In the genomic region with DNA sequence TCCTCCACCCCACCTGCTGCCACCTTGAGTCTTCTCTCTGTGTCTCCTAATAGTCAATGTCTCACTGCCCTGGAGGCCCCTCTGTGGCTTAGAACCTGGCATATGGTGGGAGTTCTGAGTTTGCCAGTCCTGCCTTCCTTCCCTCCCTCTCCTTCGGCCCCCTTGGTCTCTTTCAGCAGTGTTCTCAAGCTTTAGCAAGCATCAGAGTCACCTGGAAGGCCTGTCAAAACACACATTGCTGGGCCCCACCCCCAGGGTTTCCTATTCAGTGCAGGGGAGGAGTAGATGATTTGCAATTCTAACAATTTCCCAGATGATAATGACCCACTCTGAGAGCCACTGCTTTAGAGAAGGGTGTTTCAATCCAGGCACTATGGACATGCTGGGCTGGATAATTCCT, we compare ENCODE assay signal across 21 cellular contexts. TPM values are rescaled to one million over a fixed set of nuclear protein-coding genes. Genes with fewer than 3 reads are reported as not detected.
DNase-seq lines count a peak whose midpoint lies in the region; ATAC-seq and TF ChIP-seq lines count a peak whose summit lies in the region.
"Had no signal": no experiment of that assay in that cellular context is flagged by ENCODE, and none has a peak within 500 bp of the region (broad histone marks: within the 10 kb centered on the region; RNA-seq: fewer than 3 reads in every experiment).

No MANE protein-coding gene starts in this region.

- no peaks in the 10 kb centered on the region for H4K20me1 ChIP-seq in Loucy (ENCODE audit: insufficient read depth, low read length, poor library complexity, severe bottlenecking)

- no peaks in the 10 kb centered on the region for H3K79me2 ChIP-seq in Loucy (ENCODE audit: insufficient read depth, low read length)

- no peak overlapping the region for H3K4me2 ChIP-seq in Loucy (ENCODE audit: low read depth, low read length, poor library complexity, severe bottlenecking)

- ATAC-seq in body of pancreas, result no peak
- ATAC-seq in right lobe of liver, result peak; percentile 22 to 46 (median 30)
- ATAC-seq in gastrocnemius medialis, result peak; percentile 21 to 33
- ATAC-seq in GM18517 (IDR thresholded peaks at IDR 0.05; ENCODE audit: unreplicated experiment), result no peak
- ATAC-seq in GM21447 (IDR thresholded peaks at IDR 0.05; ENCODE audit: unreplicated experiment), result no peak
- ATAC-seq: PC-3 had no signal

- H3K27ac ChIP-seq in body of pancreas, result peak overlapping the region in 3 of 4 donors; percentile 42 to 56 (median 51)
- H3K27ac ChIP-seq in right lobe of liver, result peak overlapping the region; percentile 77 to 80 (median 80)
- peak overlapping the region in 1 of 4 donors; percentile 78 for H3K27ac ChIP-seq in gastrocnemius medialis
- H3K27ac ChIP-seq: HL-60, RWPE1, SJCRH30 had no signal

- no peaks in the 10 kb centered on the region for H3K9me2 ChIP-seq in Loucy (replicated peaks; ENCODE audit: low read depth, low read length)

- in situ Hi-C loops in gastrocnemius medialis (cut with MboI; ENCODE audit: low sequenced_read_pairs in 4 of 4), result no loop called here

- intact Hi-C loops in body of pancreas (cut with DNase I) (no loop called here), right lobe of liver (cut with DNase I) (no loop called here), gastrocnemius medialis (cut with DNase I; ENCODE audit: low total_unique reads) (no loop called here)

- H3K4me3 ChIP-seq in Loucy (ENCODE audit: low read length, poor library complexity, severe bottlenecking) (no peak overlapping the region), body of pancreas (no peak overlapping the region), right lobe of liver (no peak overlapping the region), gastrocnemius medialis (no peak overlapping the region)
- H3K4me3 ChIP-seq: SJCRH30 had no signal

- no peaks in the 10 kb centered on the region for H3K9me3 ChIP-seq in Loucy (ENCODE audit: insufficient read depth, low read depth, low read length)
- no peaks in the 10 kb centered on the region for H3K9me3 ChIP-seq in body of pancreas
- H3K9me3 ChIP-seq in right lobe of liver, result no peaks in the 10 kb centered on the region
- no peaks in the 10 kb centered on the region for H3K9me3 ChIP-seq in gastrocnemius medialis
- H3K9me3 ChIP-seq: SJCRH30 had no signal

- TF ChIP-seq CTCF in Loucy (conservative IDR thresholded peaks at IDR 0.05; ENCODE audit: low read length) (no peak), body of pancreas (IDR thresholded peaks at IDR 0.05) (no peak), right lobe of liver (IDR thresholded peaks at IDR 0.05) (no peak), gastrocnemius medialis (IDR thresholded peaks at IDR 0.05 in 4 of 5, conservative IDR thresholded peaks at IDR 0.05 in 1 of 5) (no peak)

- no peaks in the 10 kb centered on the region for H3K27me3 ChIP-seq in Loucy (ENCODE audit: insufficient read depth, low read length, poor library complexity, severe bottlenecking)
- no peaks in the 10 kb centered on the region for H3K27me3 ChIP-seq in body of pancreas
- H3K27me3 ChIP-seq in right lobe of liver, result no peaks in the 10 kb centered on the region
- no peaks in the 10 kb centered on the region for H3K27me3 ChIP-seq in gastrocnemius medialis
- H3K27me3 ChIP-seq: SJCRH30 had no signal

- DNase-seq in body of pancreas, result peak in 1 of 4 donors; percentile 12
- peak in 1 of 3 donors; percentile 51 for DNase-seq in right lobe of liver
- no peak for DNase-seq in gastrocnemius medialis
- DNase-seq in NCI-H1417 (lab: John Stamatoyannopoulos, UW), result no peak
- DNase-seq in NCI-H1436 (lab: John Stamatoyannopoulos, UW), result no peak
- DNase-seq: DMS 273 treated with DMSO at 0.1 percent for 48 hours, GF-D8, NCI-H1417 treated with DMSO at 0.1 percent for 48 hours, NCI-H2029, NCI-H2171, NCI-H446, NCI-H774, PC-3, SJCRH30 had no signal

- WGBS in body of pancreas, 2 donors, result 64 to 100% methylated on average over 1 of the region's 1 CpG
- 63% methylated on average over 1 of the region's 1 CpG for WGBS in right lobe of liver (ENCODE audit: insufficient coverage, low coverage, low lambda C conversion rate, missing lambda C conversion rate)

- H3K9ac ChIP-seq in Loucy (ENCODE audit: low read depth, low read length, poor library complexity, severe bottlenecking), result no peak overlapping the region

- no peaks in the 10 kb centered on the region for H3F3A ChIP-seq in Loucy (ENCODE audit: low read depth)

- H2AFZ ChIP-seq in Loucy (ENCODE audit: low read length), result peak overlapping the region; percentile 73; the same call in 1 of the 2 replicates

- H3K4me1 ChIP-seq in Loucy (ENCODE audit: insufficient read depth, low read length, poor library complexity, severe bottlenecking) (peaks cover 17% of the 10 kb centered on the region), body of pancreas (peaks cover 33% of the 10 kb centered on the region), right lobe of liver (peaks cover 0 to 38% (median 20%) of the 10 kb centered on the region in 4 donors), gastrocnemius medialis (peaks cover 6 to 24% of the 10 kb centered on the region in 2 donors)
- H3K4me1 ChIP-seq: SJCRH30 had no signal

- H3K36me3 ChIP-seq in Loucy (ENCODE audit: insufficient read depth, low read length) (no peaks in the 10 kb centered on the region), body of pancreas (replicated peaks in 1 of 2; ENCODE audit: insufficient read depth in 1 of 2, low read depth in 2 of 2) (no peaks in the 10 kb centered on the region), right lobe of liver (no peaks in the 10 kb centered on the region), gastrocnemius medialis (no peaks in the 10 kb centered on the region)
- H3K36me3 ChIP-seq: SJCRH30 had no signal

- no peak for TF ChIP-seq POLR2A in body of pancreas (IDR thresholded peaks at IDR 0.05)
- no peak for TF ChIP-seq POLR2A in right lobe of liver (IDR thresholded peaks at IDR 0.05)
- no peak for TF ChIP-seq POLR2A in gastrocnemius medialis (IDR thresholded peaks at IDR 0.05)

RNA-seq across cellular contexts. Expression of a gene that starts 26.3 kb away (rescaled TPM):
- total RNA-seq in body of pancreas (10 to 100 TPM in 1 of 2 donors, 1 to 10 TPM in 1; 4.4 to 11.5 TPM), right lobe of liver (10 to 100 TPM; 26.6 to 61.0 (median 43.2) TPM), gastrocnemius medialis (1 to 10 TPM; 3.7 to 8.6 (median 3.9) TPM)
- total RNA-seq: H4 had no signal

RNA-seq across cellular contexts. Expression of a gene that starts 47.8 kb away (rescaled TPM):
- total RNA-seq in body of pancreas, result not detected
- not detected for total RNA-seq in right lobe of liver
- under 1 TPM in 1 of 4 donors, not detected in 3; 0.22 TPM for total RNA-seq in gastrocnemius medialis
- total RNA-seq: H4, LHCN-M2, PC-3, SJCRH30 had no signal

RNA-seq across cellular contexts. Expression of a gene that starts 58.8 kb away (rescaled TPM):
- total RNA-seq in body of pancreas (1 to 10 TPM; 2.3 to 6.2 TPM), right lobe of liver (1 to 10 TPM; 3.6 to 9.6 (median 4.5) TPM), gastrocnemius medialis (10 to 100 TPM in 3 of 4 donors, 1 to 10 TPM in 1; 5.2 to 39.2 (median 26.5) TPM)

RNA-seq across cellular contexts. Expression of a gene that starts 58.8 kb away (rescaled TPM):
- total RNA-seq in body of pancreas, result 10 to 100 TPM; 20.5 to 46.5 TPM
- 10 to 100 TPM; 19.0 to 29.7 (median 23.8) TPM for total RNA-seq in right lobe of liver
- total RNA-seq in gastrocnemius medialis, result 10 to 100 TPM; 16.7 to 27.3 (median 22.8) TPM

Comparison
In these comparisons a context has a peak if more than half of its experiments do, and no peak if none do; other contexts are left out.
1. ATAC-seq: peak in right lobe of liver (4 of 4) and gastrocnemius medialis (2 of 2); none in body of pancreas (single experiment), GM18517 (single experiment) and GM21447 (single experiment).